In genomic region chr12:76588881-76589565, GRCh38 we compare ENCODE assay signal across 11 cellular contexts. TPM values are rescaled to one million over a fixed set of nuclear protein-coding genes. Genes with fewer than 3 reads are reported as not detected.
A peak's percentile ranks its signal among the peaks of the same experiment; 100 is the strongest.
DNase-seq lines count a peak whose midpoint lies in the region; ATAC-seq, FAIRE-seq and TF ChIP-seq lines count a peak whose summit lies in the region.
"Had no signal": no experiment of that assay in that cellular context is flagged by ENCODE, and none has a peak within 500 bp of the region (broad histone marks: within the 10 kb centered on the region; RNA-seq: fewer than 3 reads in every experiment).

No MANE protein-coding gene starts in this region.

- no peaks in the 10 kb centered on the region for H3K36me3 ChIP-seq in body of pancreas (replicated peaks in 1 of 2; ENCODE audit: insufficient read depth in 1 of 2, low read depth in 2 of 2)
- H3K36me3 ChIP-seq in kidney (ENCODE audit: control insufficient read depth in 1 of 2, insufficient read depth in 2 of 2, low read length in 2 of 2) = no peaks in the 10 kb centered on the region
- H3K36me3 ChIP-seq: prostate gland had no signal

- H3K4me1 Mint-ChIP-seq in natural killer cell treated with Interleukin-12 subunit alpha and Interleukin-12 subunit beta and Interleukin-15 and Interleukin-18, amount 100 ng/mL, for 72 hours (ENCODE audit: low read depth in 2 of 2) = peaks cover 35 to 43% of the 10 kb centered on the region in 2 donors

- H3K36me3 Mint-ChIP-seq in natural killer cell treated with Interleukin-12 subunit alpha and Interleukin-12 subunit beta and Interleukin-15 and Interleukin-18, amount 100 ng/mL, for 72 hours = peaks cover 7% of the 10 kb centered on the region

- H3K27ac Mint-ChIP-seq in natural killer cell treated with Interleukin-12 subunit alpha and Interleukin-12 subunit beta and Interleukin-15 and Interleukin-18, amount 100 ng/mL, for 72 hours = peak overlapping the region; percentile 96

- H3K4me3 Mint-ChIP-seq in natural killer cell treated with Interleukin-12 subunit alpha and Interleukin-12 subunit beta and Interleukin-15 and Interleukin-18, amount 100 ng/mL, for 72 hours = peak overlapping the region; percentile 63

- no peak overlapping the region for H3K9ac ChIP-seq in kidney (ENCODE audit: low read length in 2 of 2)

- no peaks in the 10 kb centered on the region for H3K27me3 Mint-ChIP-seq in natural killer cell treated with Interleukin-12 subunit alpha and Interleukin-12 subunit beta and Interleukin-15 and Interleukin-18, amount 100 ng/mL, for 72 hours

- H3K9me3 ChIP-seq in body of pancreas = no peaks in the 10 kb centered on the region
- H3K9me3 ChIP-seq in kidney (ENCODE audit: control insufficient read depth in 1 of 2, low read length in 2 of 2) = no peaks in the 10 kb centered on the region
- H3K9me3 ChIP-seq: prostate gland had no signal

- peak; percentile 97 for DNase-seq in AG10803 (ENCODE audit: low read depth)
- DNase-seq in KG1 (lab: John Stamatoyannopoulos, UW) = peak; percentile 50
- DNase-seq in body of pancreas = peak in 1 of 4 donors; percentile 38
- peak; percentile 70 for DNase-seq in natural killer cell treated with Interleukin-12 subunit alpha and Interleukin-12 subunit beta and Interleukin-15 and Interleukin-18, amount 100 ng/mL, for 72 hours (ENCODE audit: low spot score)
- DNase-seq in glomerular visceral epithelial cell (ENCODE audit: extremely low spot score) = no peak
- DNase-seq in kidney = no peak
- no peak for DNase-seq in mesenteric fat pad (ENCODE audit: low spot score)
- DNase-seq: amygdala had no signal

- TF ChIP-seq POLR2A in body of pancreas (IDR thresholded peaks at IDR 0.05) = no peak

- intact Hi-C loops in body of pancreas (cut with DNase I) (no loop called here), kidney (cut with DNase I) (no loop called here)

- peak; percentile 51 for ATAC-seq in body of pancreas
- peak; percentile 97 for ATAC-seq in natural killer cell treated with Interleukin-12 subunit alpha and Interleukin-12 subunit beta and Interleukin-15 and Interleukin-18, amount 100 ng/mL, for 72 hours
- no peak for ATAC-seq in GM21576 (IDR thresholded peaks at IDR 0.05; ENCODE audit: unreplicated experiment)

- FAIRE-seq in kidney (lab: Jason Lieb, UNC) = no peak
- FAIRE-seq: TTC549 had no signal

- TF ChIP-seq CTCF in AG10803 (conservative IDR thresholded peaks at IDR 0.05; ENCODE audit: low read length) (no peak), body of pancreas (IDR thresholded peaks at IDR 0.05) (no peak), kidney (IDR thresholded peaks at IDR 0.05; ENCODE audit: borderline replicate concordance, extremely low read depth, insufficient read depth) (no peak)

- H3K27me3 ChIP-seq in body of pancreas = no peaks in the 10 kb centered on the region

- H3K4me1 ChIP-seq in body of pancreas (no peaks in the 10 kb centered on the region), kidney (ENCODE audit: control insufficient read depth in 1 of 2, insufficient read depth in 1 of 2, low read depth in 1 of 2, low read length in 2 of 2) (no peaks in the 10 kb centered on the region)
- H3K4me1 ChIP-seq: prostate gland had no signal

- peaks cover 3% of the 10 kb centered on the region for H3K9me3 Mint-ChIP-seq in natural killer cell treated with Interleukin-12 subunit alpha and Interleukin-12 subunit beta and Interleukin-15 and Interleukin-18, amount 100 ng/mL, for 72 hours

- no peak overlapping the region for H3K27ac ChIP-seq in body of pancreas
- H3K27ac ChIP-seq in kidney (ENCODE audit: low read depth in 2 of 2, low read length in 2 of 2) = no peak overlapping the region
- H3K27ac ChIP-seq: prostate gland had no signal

- H3K4me3 ChIP-seq in AG10803 (ENCODE audit: low read length) = no peak overlapping the region
- H3K4me3 ChIP-seq in body of pancreas = no peak overlapping the region
- no peak overlapping the region for H3K4me3 ChIP-seq in kidney (ENCODE audit: low read length in 2 of 2)
- H3K4me3 ChIP-seq: prostate gland had no signal

RNA-seq across cellular contexts. Expression of gene OSBPL8, which starts 29.5 kb away (rescaled TPM):
- total RNA-seq in body of pancreas = 10 to 100 TPM; 23.1 to 41.2 TPM
- 100 to 1,000 TPM in 1 of 2 donors, 10 to 100 TPM in 1; 99.0 to 105 TPM for total RNA-seq in natural killer cell treated with Interleukin-12 subunit alpha and Interleukin-12 subunit beta and Interleukin-15 and Interleukin-18, amount 100 ng/mL, for 72 hours
- 69.7 TPM for total RNA-seq in kidney
- 11.5 TPM for polyA plus RNA-seq in kidney (ENCODE audit: insufficient read depth, low read depth, low replicate concordance)
- 121 TPM for total RNA-seq in mesenteric fat pad

Comparison
In these comparisons a context has a peak if more than half of its experiments do, and no peak if none do; other contexts are left out.
1. DNase-seq: peak in AG10803 (single experiment), KG1 (single experiment) and natural killer cell treated with Interleukin-12 subunit alpha and Interleukin-12 subunit beta and Interleukin-15 and Interleukin-18, amount 100 ng/mL, for 72 hours (single experiment); none in glomerular visceral epithelial cell (single experiment), kidney (single experiment) and mesenteric fat pad (single experiment).